Comparison of ENCODE assay signal across 8 cellular contexts in the genomic region with DNA sequence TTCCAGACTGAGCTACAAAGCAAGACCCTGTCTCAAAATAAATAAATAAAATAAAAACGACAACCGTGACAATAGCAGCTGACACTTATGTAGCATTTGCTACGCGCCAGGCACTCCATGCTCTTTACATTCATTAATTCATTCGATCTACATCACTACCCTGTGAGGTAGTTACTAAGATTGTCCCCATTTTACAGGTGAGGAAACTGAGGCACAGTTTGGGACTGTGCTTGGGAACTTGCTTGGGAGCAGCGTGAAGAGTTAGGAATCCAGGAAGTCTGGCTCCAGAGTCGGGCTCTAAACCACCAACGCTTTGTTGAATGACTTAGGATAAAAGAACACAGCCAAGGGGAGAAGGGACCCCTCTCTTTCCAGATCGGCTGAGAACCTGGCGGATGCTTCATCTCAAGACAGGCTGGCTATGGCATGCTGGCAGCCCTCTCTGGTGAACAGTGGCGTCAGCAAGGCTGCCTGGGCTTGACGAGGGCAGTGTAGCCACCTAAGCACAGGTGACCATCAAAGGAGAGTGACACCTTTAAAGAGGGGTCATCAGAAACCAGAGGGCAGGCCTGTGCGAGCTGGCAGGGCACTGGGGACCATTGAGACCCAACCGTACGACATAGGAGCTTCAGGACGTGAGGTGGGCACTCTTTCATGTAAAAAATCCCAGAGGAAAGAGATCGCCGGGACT. TPM values are rescaled to one million over a fixed set of nuclear protein-coding genes. Genes with fewer than 3 reads are reported as not detected.
A peak's percentile ranks its signal among the peaks of the same experiment; 100 is the strongest.
DNase-seq lines count a peak whose midpoint lies in the region; ATAC-seq and TF ChIP-seq lines count a peak whose summit lies in the region.

No MANE protein-coding gene starts in this region.

- 18% methylated on average over 18 of the region's 18 CpGs for WGBS in prostate gland

- H2AFZ ChIP-seq in fibroblast of lung (ENCODE audit: low read length), result peak overlapping the region; percentile 99

- intact Hi-C loops in Panc1 (cut with micrococcal nuclease; ENCODE audit: unreplicated experiment), result no loop called here
- intact Hi-C loops in prostate gland (cut with DNase I), result loop anchor here (10.0 kb wide), 1 partner anchor 75 kb away; the partner anchor contains the start of gene HMG20B
- intact Hi-C loops in head of caudate nucleus (cut with DNase I), result no loop called here

- POLR2A ChIA-PET in Panc1 (lab: Charles Lee), result interaction anchor here (0.6 to 0.7 kb wide), 2 partner anchors 19 to 550 kb away, joined by 10 to 18 read pairs; no protein-coding TSS in a partner anchor

- in situ Hi-C loops in Panc1 (cut with HindIII; ENCODE audit: low pct_unique_long_range_greater_than_20kb, low sequenced_read_pairs), result no loop called here

- H3K4me2 ChIP-seq in fibroblast of lung (ENCODE audit: extremely low read depth, insufficient read depth, low read length), result peak overlapping the region; percentile 100

- ATAC-seq in GM21526 (IDR thresholded peaks at IDR 0.05; ENCODE audit: low FRiP score, unreplicated experiment) (peak; percentile 8), Panc1 (peak; percentile 36), GM21367 (IDR thresholded peaks at IDR 0.05; ENCODE audit: unreplicated experiment) (no peak), HG02840 (IDR thresholded peaks at IDR 0.05; ENCODE audit: low FRiP score, unreplicated experiment) (no peak)

- H3K27me3 ChIP-seq in Panc1 (ENCODE audit: control insufficient read depth, insufficient read depth, low read length), result no peaks in the 10 kb centered on the region
- H3K27me3 ChIP-seq in fibroblast of lung (ENCODE audit: control insufficient read depth, insufficient read depth, low read length), result no peaks in the 10 kb centered on the region
- no peaks in the 10 kb centered on the region for H3K27me3 ChIP-seq in prostate gland (replicated peaks; ENCODE audit: insufficient read depth)

- H3K27ac ChIP-seq in Panc1 (ENCODE audit: low read length) (peak overlapping the region; percentile 97), fibroblast of lung (ENCODE audit: insufficient read depth, low read length) (peak overlapping the region; percentile 100), prostate gland (peak overlapping the region; percentile 80 to 88)

- no peak for TF ChIP-seq POLR2A in prostate gland (IDR thresholded peaks at IDR 0.05)

- H3K4me1 ChIP-seq in Panc1 (ENCODE audit: control insufficient read depth, insufficient read depth, low read length), result no peaks in the 10 kb centered on the region
- peaks cover 8% of the 10 kb centered on the region for H3K4me1 ChIP-seq in fibroblast of lung (ENCODE audit: control insufficient read depth, extremely low read depth, insufficient read depth, low read length)
- H3K4me1 ChIP-seq in prostate gland (replicated peaks), result peaks cover 5% of the 10 kb centered on the region

- no peaks in the 10 kb centered on the region for H4K20me1 ChIP-seq in fibroblast of lung (ENCODE audit: control insufficient read depth, extremely low read depth, insufficient read depth, low read length)

- BruUV-seq in Panc1 (replicated peaks; lab: Mats Ljungman, UMichigan), result no TSS peak

- H3K36me3 ChIP-seq in Panc1 (ENCODE audit: control insufficient read depth, insufficient read depth, low read length) (no peaks in the 10 kb centered on the region), fibroblast of lung (ENCODE audit: control insufficient read depth, insufficient read depth, low read length) (peaks cover 9% of the 10 kb centered on the region), prostate gland (peaks cover 0 to 4% of the 10 kb centered on the region in 2 donors)

- no peak for TF ChIP-seq CTCF in Panc1 (IDR thresholded peaks at IDR 0.05)
- TF ChIP-seq CTCF in fibroblast of lung (conservative IDR thresholded peaks at IDR 0.05 in 1 of 2, IDR thresholded peaks at IDR 0.05 in 1 of 2; ENCODE audit: low read depth in 1 of 2, low read length in 2 of 2), result no peak
- no peak for TF ChIP-seq CTCF in prostate gland (IDR thresholded peaks at IDR 0.05)

- peaks cover 19% of the 10 kb centered on the region for H3K79me2 ChIP-seq in fibroblast of lung (ENCODE audit: control insufficient read depth, insufficient read depth, low read length)

- H3K4me3 ChIP-seq in Panc1 (ENCODE audit: low read depth in 2 of 2, low read length in 2 of 2) (peak overlapping the region; percentile 94 to 95), fibroblast of lung (replicated peaks in 1 of 4; ENCODE audit: control extremely low read depth in 1 of 4, insufficient read depth in 1 of 4, low read depth in 3 of 4, low read length in 4 of 4) (peak overlapping the region; percentile 78 to 99 (median 89)), prostate gland (peak overlapping the region; percentile 73 to 78)

- H3K9ac ChIP-seq in fibroblast of lung (ENCODE audit: insufficient read depth, low read length), result peak overlapping the region; percentile 99

- CTCF ChIA-PET in Panc1 (lab: Charles Lee), result no interaction called here

- H3K9me3 ChIP-seq in Panc1 (ENCODE audit: control insufficient read depth, insufficient read depth, low read depth, low read length) (no peaks in the 10 kb centered on the region), fibroblast of lung (ENCODE audit: control insufficient read depth, insufficient read depth, low read depth, low read length) (no peaks in the 10 kb centered on the region), prostate gland (no peaks in the 10 kb centered on the region)

- DNase-seq in Panc1 (ENCODE audit: low read depth, low spot score), result no peak
- no peak for DNase-seq in fibroblast of lung (ENCODE audit: low read depth in 2 of 2)
- no peak for DNase-seq in prostate gland (ENCODE audit: low spot score)
- no peak for DNase-seq in AG08395 (ENCODE audit: low spot score)
- no peak for DNase-seq in head of caudate nucleus

RNA-seq across cellular contexts. Expression of gene DOHH, which starts 0.6 kb away (rescaled TPM):
- total RNA-seq in Panc1 (2021; ENCODE audit: unreplicated experiment) (24.9 TPM), fibroblast of lung (10.1 and 10.3 TPM in 2 replicates), prostate gland (10 to 100 TPM; 26.1 to 26.9 TPM)
- polyA plus RNA-seq in Panc1 (2012; ENCODE audit: insufficient read length), result 38.2 TPM
- 4.1 and 5.0 TPM in 2 replicates for polyA plus RNA-seq in fibroblast of lung
- polyA plus RNA-seq in fibroblast of lung (2012), result 11.2 and 19.1 TPM in 2 replicates
- polyA minus RNA-seq in fibroblast of lung (ENCODE audit: low replicate concordance), result 2.0 and 2.2 TPM in 2 replicates

RNA-seq across cellular contexts. Expression of gene FZR1, which starts 6.2 kb away (rescaled TPM):
- total RNA-seq in Panc1 (2021; ENCODE audit: unreplicated experiment) (48.7 TPM), fibroblast of lung (19.3 and 38.0 TPM in 2 replicates), prostate gland (10 to 100 TPM; 32.2 to 64.9 TPM)
- 50.4 TPM for polyA plus RNA-seq in Panc1 (2012; ENCODE audit: insufficient read length)
- 15.0 and 21.3 TPM in 2 replicates for polyA plus RNA-seq in fibroblast of lung
- polyA plus RNA-seq in fibroblast of lung (2012), result 25.1 and 36.2 TPM in 2 replicates
- 48.1 and 60.6 TPM in 2 replicates for polyA minus RNA-seq in fibroblast of lung (ENCODE audit: low replicate concordance)

RNA-seq across cellular contexts. Expression of gene SMIM44, which starts 16.6 kb away (rescaled TPM):
- not detected for total RNA-seq in Panc1 (2021; ENCODE audit: unreplicated experiment)
- not detected for polyA plus RNA-seq in Panc1 (2012; ENCODE audit: insufficient read length)
- total RNA-seq in fibroblast of lung, result not detected in 2 replicates
- polyA plus RNA-seq in fibroblast of lung, result not detected in 2 replicates
- polyA plus RNA-seq in fibroblast of lung (2012), result not detected in 2 replicates
- polyA minus RNA-seq in fibroblast of lung (ENCODE audit: low replicate concordance), result not detected in 2 replicates
- 1 to 10 TPM in 1 of 2 donors, not detected in 1; 1.7 TPM for total RNA-seq in prostate gland

RNA-seq across cellular contexts. Expression of gene SMIM24, which starts 19.6 kb away (rescaled TPM):
- total RNA-seq in Panc1 (2021; ENCODE audit: unreplicated experiment) (0.28 TPM), fibroblast of lung (not detected in 2 replicates), prostate gland (1 to 10 TPM in 1 of 2 donors, under 1 TPM in 1; 0.32 to 1.6 TPM)
- polyA plus RNA-seq in Panc1 (2012; ENCODE audit: insufficient read length), result not detected
- not detected in 2 replicates for polyA plus RNA-seq in fibroblast of lung
- polyA plus RNA-seq in fibroblast of lung (2012), result not detected in 2 replicates
- polyA minus RNA-seq in fibroblast of lung (ENCODE audit: low replicate concordance), result not detected in 2 replicates

RNA-seq across cellular contexts. Expression of gene TEKTIP1, which starts 39.1 kb away (rescaled TPM):
- not detected for total RNA-seq in Panc1 (2021; ENCODE audit: unreplicated experiment)
- 8.4 TPM for polyA plus RNA-seq in Panc1 (2012; ENCODE audit: insufficient read length)
- total RNA-seq in fibroblast of lung, result not detected in 2 replicates
- polyA plus RNA-seq in fibroblast of lung, result not detected in 2 replicates
- polyA plus RNA-seq in fibroblast of lung (2012), result 0.20 and 0.51 TPM in 2 replicates
- polyA minus RNA-seq in fibroblast of lung (ENCODE audit: low replicate concordance), result not detected in 2 replicates
- total RNA-seq in prostate gland, result 1 to 10 TPM in 1 of 2 donors, under 1 TPM in 1; 0.41 to 5.3 TPM

Comparison
In these comparisons a context has a peak if more than half of its experiments do, and no peak if none do; other contexts are left out.
1. ATAC-seq: peak in GM21526 (single experiment) and Panc1 (single experiment); none in GM21367 (single experiment) and HG02840 (single experiment).
2. Peak in every context shown above with its lines, with median percentiles within 50 percentile points of each other: H3K27ac ChIP-seq and H3K4me3 ChIP-seq.